Comparison of ENCODE assay signal across 9 cellular contexts in genomic region chr10:13001887-13002212, GRCh38. TPM values are rescaled to one million over a fixed set of nuclear protein-coding genes. Genes with fewer than 3 reads are reported as not detected.
DNase-seq lines count a peak whose midpoint lies in the region; ATAC-seq, FAIRE-seq and TF ChIP-seq lines count a peak whose summit lies in the region.
"Had no signal": no experiment of that assay in that cellular context is flagged by ENCODE, and none has a peak within 500 bp of the region (broad histone marks: within the 10 kb centered on the region; RNA-seq: fewer than 3 reads in every experiment).

No MANE protein-coding gene starts in this region.

- no peak for ATAC-seq in HepG2
- ATAC-seq in stimulated activated effector memory CD8-positive, alpha-beta T cell treated with anti-CD3 and anti-CD28 coated beads, Interleukin-12 subunit alpha, Interleukin-12 subunit beta, amount 100 ng/mL, for 72 hours = no peak

- H3K4me3 Mint-ChIP-seq in stimulated activated effector memory CD8-positive, alpha-beta T cell treated with anti-CD3 and anti-CD28 coated beads, Interleukin-12 subunit alpha, Interleukin-12 subunit beta, amount 100 ng/mL, for 72 hours = no peak overlapping the region

- no peaks in the 10 kb centered on the region for H3K79me2 ChIP-seq in HepG2 (ENCODE audit: insufficient read depth, low read length)

- H3K4me1 ChIP-seq in HUES64 (ENCODE audit: insufficient read depth, low read length) (peaks cover 2% of the 10 kb centered on the region; the same call in 1 of the 2 replicates), HepG2 (ENCODE audit: insufficient read depth, low read length) (no peaks in the 10 kb centered on the region), stomach (peaks cover 0 to 14% (median 10%) of the 10 kb centered on the region in 4 donors)

- H3K27ac Mint-ChIP-seq in stimulated activated effector memory CD8-positive, alpha-beta T cell treated with anti-CD3 and anti-CD28 coated beads, Interleukin-12 subunit alpha, Interleukin-12 subunit beta, amount 100 ng/mL, for 72 hours = no peak overlapping the region

- H3K4me3 ChIP-seq in HUES64 (ENCODE audit: low read length) (peak overlapping the region; percentile 49), astrocyte of the cerebellum (ENCODE audit: low read depth, low read length) (peak overlapping the region; percentile 30), HepG2 (replicated peaks in 1 of 3; ENCODE audit: insufficient read depth in 1 of 3, low read depth in 2 of 3, low read length in 3 of 3) (no peak overlapping the region), stomach (peak overlapping the region; percentile 42 to 50 (median 46))

- POLR2A ChIA-PET in HepG2 (lab: Yijun Ruan, JAX) = no interaction called here

- H3K4me1 Mint-ChIP-seq in stimulated activated effector memory CD8-positive, alpha-beta T cell treated with anti-CD3 and anti-CD28 coated beads, Interleukin-12 subunit alpha, Interleukin-12 subunit beta, amount 100 ng/mL, for 72 hours = peaks cover 7% of the 10 kb centered on the region

- H4K20me1 ChIP-seq in HepG2 (ENCODE audit: insufficient read depth, low read length) = no peaks in the 10 kb centered on the region

- 0 out of 2 replicates have a peak, but pooled peaks cover 3% of the 10 kb centered on the region for H3K9me3 ChIP-seq in HUES64 (ENCODE audit: insufficient read depth, low read depth, low read length)
- H3K9me3 ChIP-seq in HepG2 (ENCODE audit: low read length) = no peaks in the 10 kb centered on the region
- H3K9me3 ChIP-seq in stomach = no peaks in the 10 kb centered on the region

- no peak for TF ChIP-seq RAD21 in HepG2 (CRISPR knock-in tag; IDR thresholded peaks at IDR 0.05)

- H2AFZ ChIP-seq in HepG2 (ENCODE audit: low read length) = no peak overlapping the region

- in situ Hi-C loops in astrocyte of the cerebellum (cut with HindIII; ENCODE audit: low sequenced_read_pairs) (no loop called here), HepG2 (cut with HindIII; ENCODE audit: extremely low pct_ligation_motif_present, low pct_unique_long_range_greater_than_20kb) (no loop called here)

- TF ChIP-seq POLR2A in HepG2 (IDR thresholded peaks at IDR 0.05; ENCODE audit: insufficient read depth in 1 of 2, low read depth in 2 of 2, low read length in 2 of 2) (no peak), stomach (IDR thresholded peaks at IDR 0.05) (no peak)

- peaks cover 48% of the 10 kb centered on the region for H3K27me3 ChIP-seq in HUES64 (ENCODE audit: insufficient read depth, low read length)
- peaks cover 2 to 34% of the 10 kb centered on the region in 2 experiments; a peak in 4 of 5 replicates for H3K27me3 ChIP-seq in HepG2 (ENCODE audit: control insufficient read depth in 1 of 2, insufficient read depth in 2 of 2, low read length in 2 of 2)
- peaks cover 0 to 53% (median 20%) of the 10 kb centered on the region in 3 donors for H3K27me3 ChIP-seq in stomach

- no peaks in the 10 kb centered on the region for H3K9me3 Mint-ChIP-seq in stimulated activated effector memory CD8-positive, alpha-beta T cell treated with anti-CD3 and anti-CD28 coated beads, Interleukin-12 subunit alpha, Interleukin-12 subunit beta, amount 100 ng/mL, for 72 hours

- BruUV-seq in HepG2 (replicated peaks; lab: Mats Ljungman, UMichigan) = no TSS peak

- H3K27ac ChIP-seq in HUES64 (ENCODE audit: low read depth, low read length) = no peak overlapping the region
- no peak overlapping the region for H3K27ac ChIP-seq in HepG2 (ENCODE audit: extremely low read length, insufficient read depth, low read length)
- peak overlapping the region in 1 of 5 donors; percentile 46 for H3K27ac ChIP-seq in stomach

- no peak for DNase-seq in astrocyte of the cerebellum (ENCODE audit: low read depth)
- DNase-seq in HepG2 (ENCODE audit: low spot score) = no peak
- DNase-seq in stomach = no peak
- DNase-seq in NCI-H345 treated with DMSO at 0.1 percent for 48 hours (lab: John Stamatoyannopoulos, UW; ENCODE audit: unreplicated experiment) = no peak
- no peak for DNase-seq in stimulated activated effector memory CD8-positive, alpha-beta T cell treated with anti-CD3 and anti-CD28 coated beads, Interleukin-12 subunit alpha, Interleukin-12 subunit beta, amount 100 ng/mL, for 72 hours (ENCODE audit: low spot score in 2 of 2)
- DNase-seq in iPS-NIHi11 (ENCODE audit: low spot score) = no peak
- no peak for DNase-seq in kidney tubule cell (ENCODE audit: low spot score)
- DNase-seq: cortex of kidney had no signal

- no peaks in the 10 kb centered on the region for H3K36me3 Mint-ChIP-seq in stimulated activated effector memory CD8-positive, alpha-beta T cell treated with anti-CD3 and anti-CD28 coated beads, Interleukin-12 subunit alpha, Interleukin-12 subunit beta, amount 100 ng/mL, for 72 hours

- no peak for TF ChIP-seq EP300 in HepG2 (IDR thresholded peaks at IDR 0.05; ENCODE audit: low read depth in 2 of 2, low read length in 2 of 2)
- TF ChIP-seq EP300 in HepG2 (CRISPR knock-in tag; IDR thresholded peaks at IDR 0.05; ENCODE audit: borderline replicate concordance) = no peak
- TF ChIP-seq EP300 in stomach (IDR thresholded peaks at IDR 0.05) = no peak

- 6% methylated on average over 9 of the region's 9 CpGs for WGBS in HUES64
- 6% methylated on average over 5 of the region's 9 CpGs for whole genome bisulfite sequencing in HepG2 (ENCODE audit: low lambda C conversion rate)
- WGBS in stomach, 5 donors = 1 to 6% (median 3%) methylated on average over 9 of the region's 9 CpGs

- intact Hi-C loops in HepG2 (cut with micrococcal nuclease; ENCODE audit: unreplicated experiment) (no loop called here), stomach (cut with DNase I; ENCODE audit: low total_unique reads) (no loop called here)

- no peak for FAIRE-seq in HepG2 (lab: Jason Lieb, UNC)

- no peak overlapping the region for H3K4me2 ChIP-seq in HepG2 (ENCODE audit: low read depth, low read length)

- H3K9ac ChIP-seq in HUES64 (ENCODE audit: low read depth, low read length) = 0 out of 2 replicates have a peak overlapping the region, but pooled peaks have one; percentile 11
- H3K9ac ChIP-seq in HepG2 (ENCODE audit: insufficient read depth, low read depth, low read length) = no peak overlapping the region

- H3K36me3 ChIP-seq in HUES64 (ENCODE audit: insufficient read depth, low read length) (no peaks in the 10 kb centered on the region), HepG2 (replicated peaks in 1 of 2; ENCODE audit: control insufficient read depth in 1 of 2, insufficient read depth in 2 of 2, low read length in 2 of 2) (no peaks in the 10 kb centered on the region), stomach (no peaks in the 10 kb centered on the region)

- TF ChIP-seq CTCF in astrocyte of the cerebellum (IDR thresholded peaks at IDR 0.05; ENCODE audit: low read depth, low read length, missing control alignments) (no peak), HepG2 (CRISPR knock-in tag; IDR thresholded peaks at IDR 0.05) (no peak), stomach (IDR thresholded peaks at IDR 0.05) (no peak)

- CTCF ChIA-PET in HepG2 (lab: Yijun Ruan, JAX; ENCODE audit: low intra/inter-chr PET ratio, low total read pairs) = no interaction called here

TF ChIP-seq in HepG2, 621 proteins besides CTCF, POLR2A, EP300 and RAD21:
- 0 out of 2 replicates have a peak, but pooled peaks have one; percentile 49 for TF ChIP-seq EZH2 (conservative IDR thresholded peaks at IDR 0.05; ENCODE audit: low read depth, low read length)
- TF ChIP-seq ZNF264 (CRISPR knock-in tag; IDR thresholded peaks at IDR 0.05) = no peak

RNA-seq across cellular contexts. Expression of gene CCDC3, which starts 0.3 kb away (rescaled TPM):
- 1.8 TPM for polyA plus RNA-seq in HUES64 (2013, experiment 1 of 2)
- 2.3 TPM for polyA plus RNA-seq in HUES64 (2013, experiment 2 of 2)
- total RNA-seq in HepG2 (2016; rRNA removed; fragmentation: Illumina TruSeq; extraction: Trizol) (not detected in 2 replicates), stomach (1 to 10 TPM in 4 of 5 donors, not detected in 1; 1.8 to 9.0 (median 5.1) TPM)
- not detected in 2 replicates for total RNA-seq in HepG2 (2016; cell fraction: cytosol; rRNA removed; fragmentation: Illumina TruSeq; extraction: Trizol; ENCODE audit: low read depth)
- total RNA-seq in HepG2 (2016; cell fraction: insoluble cytoplasmic fraction; rRNA removed; fragmentation: Illumina TruSeq; extraction: Trizol) = not detected in 2 replicates
- not detected in 2 replicates for total RNA-seq in HepG2 (2016; cell fraction: membrane; rRNA removed; fragmentation: Illumina TruSeq; extraction: Trizol)
- not detected in 2 replicates for total RNA-seq in HepG2 (2016; cell fraction: nucleus; rRNA removed; fragmentation: Illumina TruSeq; extraction: Trizol)
- polyA plus RNA-seq in HepG2 (2011; rRNA removed) (0.03 TPM in 1 of 2 replicates, not detected in the other), stomach (10 to 100 TPM in 1 of 3 donors, 1 to 10 TPM in 2; 2.1 to 11.0 (median 2.7) TPM)
- polyA plus RNA-seq in HepG2 (2011; cell fraction: cytosol; rRNA removed) = 0.03 TPM in 1 of 2 replicates, not detected in the other
- polyA plus RNA-seq in HepG2 (2011; cell fraction: nucleus; rRNA removed) = not detected in 2 replicates
- polyA plus RNA-seq in HepG2 (2012) = 0.04 TPM in 1 of 2 replicates, not detected in the other
- polyA plus RNA-seq in HepG2 (2016; cell fraction: cytosol; fragmentation: Illumina TruSeq; extraction: Trizol; ENCODE audit: low read depth) = not detected in 2 replicates
- not detected in 2 replicates for polyA plus RNA-seq in HepG2 (2016; cell fraction: insoluble cytoplasmic fraction; fragmentation: Illumina TruSeq; extraction: Trizol; ENCODE audit: low read depth)
- polyA plus RNA-seq in HepG2 (2016; cell fraction: membrane; fragmentation: Illumina TruSeq; extraction: Trizol; ENCODE audit: low read depth) = not detected in 2 replicates
- polyA plus RNA-seq in HepG2 (2016; cell fraction: nucleus; fragmentation: Illumina TruSeq; extraction: Trizol; ENCODE audit: insufficient read depth, low read depth) = not detected in 2 replicates
- 0.09 TPM in 1 of 2 replicates, not detected in the other for polyA minus RNA-seq in HepG2 (2011; rRNA and poly(A)+ RNA removed; ENCODE audit: low replicate concordance)
- not detected in 2 replicates for polyA minus RNA-seq in HepG2 (2011; cell fraction: cytosol; rRNA and poly(A)+ RNA removed)
- polyA minus RNA-seq in HepG2 (2011; cell fraction: nucleus; rRNA and poly(A)+ RNA removed) = not detected in 2 replicates

Comparison
In these comparisons a context has a peak if more than half of its experiments do, and no peak if none do; other contexts are left out.
1. H3K4me3 ChIP-seq: peak in HUES64 (single experiment), astrocyte of the cerebellum (single experiment) and stomach (4 of 4); none in HepG2 (0 of 3).